ENCODE assay signal across 7 cellular contexts in genomic region chr17:16865704-16866103, GRCh38.
A peak's percentile ranks its signal among the peaks of the same experiment; 100 is the strongest.
DNase-seq lines count a peak whose midpoint lies in the region; ATAC-seq, FAIRE-seq and TF ChIP-seq lines count a peak whose summit lies in the region.
"Not testable (repeated sequence)": the region's sequence is repeated elsewhere in the genome, so short reads cannot be mapped to it uniquely, and the experiment has no call there.

No MANE protein-coding gene starts in this region.

- not testable (repeated sequence) for H4K8ac ChIP-seq in trophoblast cell (ENCODE audit: low read depth, low read length)

- not testable (repeated sequence) for TF ChIP-seq EP300 in HepG2 (IDR thresholded peaks at IDR 0.05; ENCODE audit: low read depth in 2 of 2, low read length in 2 of 2); HepG2 (CRISPR knock-in tag; IDR thresholded peaks at IDR 0.05; ENCODE audit: borderline replicate concordance)

- TF ChIP-seq CTCF in HCT116 (IDR thresholded peaks at IDR 0.05 in 2 of 3, conservative IDR thresholded peaks at IDR 0.05 in 1 of 3; ENCODE audit: borderline replicate concordance in 1 of 3, insufficient read depth in 1 of 3, low read depth in 2 of 3, low read length in 2 of 3); HepG2 (CRISPR knock-in tag; IDR thresholded peaks at IDR 0.05): not testable (repeated sequence)
- TF ChIP-seq CTCF in endodermal cell (conservative IDR thresholded peaks at IDR 0.05): peak; percentile 25

- intact Hi-C loops in HCT116 (cut with micrococcal nuclease); Right ventricle myocardium superior (cut with DNase I); HepG2 (cut with micrococcal nuclease; ENCODE audit: unreplicated experiment): not testable (repeated sequence)

- TSS peak; percentile 88 for BruUV-seq in HCT116 (replicated peaks; lab: Mats Ljungman, UMichigan)
- BruUV-seq in HepG2 (replicated peaks; lab: Mats Ljungman, UMichigan): not testable (repeated sequence)

- H3K4me2 ChIP-seq in BLaER1 treated with 17β-estradiol and CSF1 and Interleukin-3, amounts not matched to agents 10 nM and 100 nM: peak overlapping the region in 9 of 11 experiments; percentile 23 to 75 (median 71); a peak in 12 of 22 replicates
- H3K4me2 ChIP-seq in HCT116 (ENCODE audit: low read length): peak overlapping the region; percentile 50
- H3K4me2 ChIP-seq in HepG2 (ENCODE audit: low read depth, low read length); trophoblast cell (ENCODE audit: low read length): not testable (repeated sequence)

- 44 to 89% methylated on average over 1 of the region's 8 CpGs for WGBS in endodermal cell (ENCODE audit: insufficient coverage in 1 of 2, insufficient read length in 1 of 2), 2 experiments
- WGBS in HepG2 (ENCODE audit: low lambda C conversion rate): 0% methylated on average over 1 of the region's 8 CpGs
- WGBS in trophoblast cell (ENCODE audit: extremely low coverage, insufficient coverage, insufficient read length): no CpG with 5 or more reads among the region's 8 CpGs

- not testable (repeated sequence) for H3K79me2 ChIP-seq in HCT116 (ENCODE audit: insufficient read depth, low read length); HepG2 (ENCODE audit: insufficient read depth, low read length); trophoblast cell (ENCODE audit: control insufficient read depth, insufficient read depth, low read length, poor library complexity)

- H3K23ac ChIP-seq in trophoblast cell (ENCODE audit: low read length): not testable (repeated sequence)

- H3K36me3 ChIP-seq in BLaER1 treated with 17β-estradiol and CSF1 and Interleukin-3, amounts not matched to agents 10 nM and 100 nM; HCT116 (ENCODE audit: control insufficient read depth in 1 of 2, insufficient read depth in 2 of 2, low read length in 2 of 2); endodermal cell (ENCODE audit: control insufficient read depth, insufficient read depth, low read length); HepG2 (replicated peaks in 1 of 2; ENCODE audit: control insufficient read depth in 1 of 2, insufficient read depth in 2 of 2, low read length in 2 of 2); trophoblast cell (ENCODE audit: control insufficient read depth in 1 of 2, insufficient read depth in 2 of 2, low read length in 2 of 2): not testable (repeated sequence)

- POLR2A ChIA-PET in HCT116 (lab: Charles Lee); HepG2 (lab: Yijun Ruan, JAX): not testable (repeated sequence)

- peaks cover 11% of the 10 kb centered on the region for H3K79me1 ChIP-seq in trophoblast cell (ENCODE audit: low read length)

- peak overlapping the region; percentile 40 for H3K14ac ChIP-seq in trophoblast cell (ENCODE audit: low read length)

- not testable (repeated sequence) for H4K20me1 ChIP-seq in BLaER1 treated with 17β-estradiol and CSF1 and Interleukin-3, amounts not matched to agents 10 nM and 100 nM; HCT116 (ENCODE audit: insufficient read depth); HepG2 (ENCODE audit: insufficient read depth, low read length)

- ATAC-seq in HCT116: peak; percentile 24
- peak; percentile 90 for ATAC-seq in Right ventricle myocardium superior (ENCODE audit: poor library complexity)
- peak; percentile 87 for ATAC-seq in HepG2

- not testable (repeated sequence) for H4K12ac ChIP-seq in trophoblast cell (ENCODE audit: low read depth, low read length)

- H2AFZ ChIP-seq in HCT116 (ENCODE audit: low read depth, low read length, poor library complexity, severe bottlenecking); HepG2 (ENCODE audit: low read length); trophoblast cell (ENCODE audit: insufficient read depth, low read length, poor library complexity): not testable (repeated sequence)

- H3K4me3 ChIP-seq in BLaER1 treated with 17β-estradiol and CSF1 and Interleukin-3, amounts not matched to agents 10 nM and 100 nM; HCT116 (replicated peaks in 1 of 2; ENCODE audit: low read depth in 1 of 2, low read length in 2 of 2); endodermal cell (ENCODE audit: low read length); HepG2 (replicated peaks in 1 of 3; ENCODE audit: insufficient read depth in 1 of 3, low read depth in 2 of 3, low read length in 3 of 3); trophoblast cell (ENCODE audit: low read depth, low read length): not testable (repeated sequence)

- H3K18ac ChIP-seq in trophoblast cell (ENCODE audit: low read length): not testable (repeated sequence)

- H3K9ac ChIP-seq in BLaER1 treated with 17β-estradiol and CSF1 and Interleukin-3, amounts not matched to agents 10 nM and 100 nM; endodermal cell (ENCODE audit: extremely low read depth, low read length, poor library complexity, severe bottlenecking); HepG2 (ENCODE audit: insufficient read depth, low read depth, low read length); trophoblast cell (ENCODE audit: low read length): not testable (repeated sequence)
- peak overlapping the region; percentile 55 for H3K9ac ChIP-seq in HCT116 (ENCODE audit: low read length)

- RAD21 ChIA-PET in HCT116 (lab: Charles Lee; ENCODE audit: low non-redundant PET in 1 of 2, low total read pairs in 2 of 2, uncharacterized antibody in 2 of 2, unreplicated experiment in 2 of 2): not testable (repeated sequence)

- H3K4ac ChIP-seq in trophoblast cell (ENCODE audit: low read depth, low read length): not testable (repeated sequence)

- peak overlapping the region; percentile 63 for H2BK120ac ChIP-seq in trophoblast cell (ENCODE audit: insufficient read depth, low read length, poor library complexity)

- peak overlapping the region; percentile 36 for H2BK12ac ChIP-seq in trophoblast cell (ENCODE audit: low read length)

- not testable (repeated sequence) for H4K91ac ChIP-seq in trophoblast cell (ENCODE audit: low read depth, low read length)

- H2AK5ac ChIP-seq in trophoblast cell (ENCODE audit: low read length): not testable (repeated sequence)

- H3K27ac Mint-ChIP-seq in endodermal cell: not testable (repeated sequence)

- H3K9me3 Mint-ChIP-seq in endodermal cell: not testable (repeated sequence)

- peaks cover 7 to 30% (median 23%) of the 10 kb centered on the region in 10 experiments for H3K4me1 ChIP-seq in BLaER1 treated with 17β-estradiol and CSF1 and Interleukin-3, amounts not matched to agents 10 nM and 100 nM
- peaks cover 20 to 38% of the 10 kb centered on the region in 2 experiments for H3K4me1 ChIP-seq in HCT116 (ENCODE audit: control insufficient read depth in 1 of 2, insufficient read depth in 2 of 2, low read length in 2 of 2)
- H3K4me1 ChIP-seq in endodermal cell (ENCODE audit: control insufficient read depth, insufficient read depth, low read length); HepG2 (ENCODE audit: insufficient read depth, low read length): not testable (repeated sequence)
- peaks cover 6 to 14% of the 10 kb centered on the region in 2 experiments for H3K4me1 ChIP-seq in trophoblast cell (ENCODE audit: control insufficient read depth in 1 of 2, insufficient read depth in 2 of 2, low read length in 2 of 2)

- H2BK5ac ChIP-seq in trophoblast cell (ENCODE audit: low read depth, low read length, poor library complexity): peak overlapping the region; percentile 84

- peak; percentile 85 for FAIRE-seq in HepG2 (lab: Jason Lieb, UNC)

- not testable (repeated sequence) for H3K27ac ChIP-seq in BLaER1 treated with 17β-estradiol and CSF1 and Interleukin-3, amounts not matched to agents 10 nM and 100 nM; endodermal cell (ENCODE audit: low read depth, low read length); HepG2 (ENCODE audit: extremely low read length, insufficient read depth, low read length)
- H3K27ac ChIP-seq in HCT116 (ENCODE audit: low read depth, low read length) (peak overlapping the region; percentile 79), trophoblast cell (ENCODE audit: low read depth, low read length) (peak overlapping the region; percentile 43)

- in situ Hi-C loops in HepG2 (cut with HindIII; ENCODE audit: extremely low pct_ligation_motif_present, low pct_unique_long_range_greater_than_20kb): not testable (repeated sequence)

- not testable (repeated sequence) for TF ChIP-seq RAD21 in HCT116 (IDR thresholded peaks at IDR 0.05; ENCODE audit: low read depth); HepG2 (CRISPR knock-in tag; IDR thresholded peaks at IDR 0.05)

- not testable (repeated sequence) for H3K27me3 Mint-ChIP-seq in endodermal cell (ENCODE audit: insufficient read depth)

- not testable (repeated sequence) for H3K9me3 ChIP-seq in BLaER1 treated with 17β-estradiol and CSF1 and Interleukin-3, amounts not matched to agents 10 nM and 100 nM (replicated peaks in 1 of 11); HCT116 (ENCODE audit: control insufficient read depth in 1 of 2, insufficient read depth in 1 of 2, low read depth in 1 of 2, low read length in 2 of 2); endodermal cell (ENCODE audit: control insufficient read depth, low read length); HepG2 (ENCODE audit: low read length); trophoblast cell (ENCODE audit: insufficient read depth, low read depth, low read length)

- H3K9me2 ChIP-seq in HCT116 (ENCODE audit: insufficient read depth): not testable (repeated sequence)

- DNase-seq in HCT116 (ENCODE audit: low read depth, low spot score); endodermal cell; Right ventricle myocardium superior; HepG2 (ENCODE audit: low spot score): not testable (repeated sequence)
- DNase-seq in RPMI7951 (ENCODE audit: low read depth) (peak; percentile 33), trophoblast cell (peak in 1 of 2 donors; percentile 26)

- not testable (repeated sequence) for H3K4me1 Mint-ChIP-seq in endodermal cell

- TF ChIP-seq POLR2A in HCT116 (IDR thresholded peaks at IDR 0.05; ENCODE audit: borderline replicate concordance, extremely low read depth, insufficient read depth, insufficient read length); HepG2 (IDR thresholded peaks at IDR 0.05; ENCODE audit: insufficient read depth in 1 of 2, low read depth in 2 of 2, low read length in 2 of 2): not testable (repeated sequence)

- not testable (repeated sequence) for H3K36me3 Mint-ChIP-seq in endodermal cell (ENCODE audit: low read depth)

- not testable (repeated sequence) for H3K27me3 ChIP-seq in BLaER1 treated with 17β-estradiol and CSF1 and Interleukin-3, amounts not matched to agents 10 nM and 100 nM; HCT116 (ENCODE audit: insufficient read depth, low read length); endodermal cell (ENCODE audit: control insufficient read depth, insufficient read depth, low read length, poor library complexity, severe bottlenecking); HepG2 (ENCODE audit: control insufficient read depth in 1 of 2, insufficient read depth in 2 of 2, low read length in 2 of 2); trophoblast cell (ENCODE audit: insufficient read depth, low read length)

- CTCF ChIA-PET in HCT116 (lab: Charles Lee); HepG2 (lab: Yijun Ruan, JAX; ENCODE audit: low intra/inter-chr PET ratio, low total read pairs): not testable (repeated sequence)

- H3K4me3 Mint-ChIP-seq in endodermal cell: not testable (repeated sequence)

Comparison
In these comparisons a context has a peak if more than half of its experiments do, and no peak if none do; other contexts are left out.
1. ATAC-seq: peak in every context shown above with its lines; median percentile 90 in Right ventricle myocardium superior; 87 in HepG2; 24 in HCT116.